Comparison of ENCODE assay signal across 2 cellular contexts in genomic region chr5:55600536-55601208, GRCh38.
TF ChIP-seq lines count a peak whose summit lies in the region.

No MANE protein-coding gene starts in this region.

TF ChIP-seq in IMR-90, 13 proteins besides CTCF, POLR2A, EP300 and RAD21:
- TF ChIP-seq RCOR1 (IDR thresholded peaks at IDR 0.05; ENCODE audit: insufficient replicate concordance, low read length), result no peak
- no peak for TF ChIP-seq USF2 (IDR thresholded peaks at IDR 0.05; ENCODE audit: low read depth, low read length)
- TF ChIP-seq CEBPB (IDR thresholded peaks at IDR 0.05; ENCODE audit: low read depth, low read length), result no peak
- no peak for TF ChIP-seq MAZ (IDR thresholded peaks at IDR 0.05; ENCODE audit: borderline replicate concordance, low read depth, low read length)
- no peak for TF ChIP-seq BHLHE40 (IDR thresholded peaks at IDR 0.05; ENCODE audit: low read depth, low read length)
- no peak for TF ChIP-seq MAFK (IDR thresholded peaks at IDR 0.05; ENCODE audit: low read depth, low read length)
- TF ChIP-seq NFE2L2 (IDR thresholded peaks at IDR 0.05; ENCODE audit: low read depth, low read length), result no peak
- TF ChIP-seq RFX5 (IDR thresholded peaks at IDR 0.05; ENCODE audit: low read depth, low read length), result no peak
- TF ChIP-seq CHD1 (IDR thresholded peaks at IDR 0.05; ENCODE audit: low read depth, low read length), result no peak
- no peak for TF ChIP-seq FOS (IDR thresholded peaks at IDR 0.05; ENCODE audit: low read depth, low read length)
TF ChIP-seq in IMR-90: peak in this region for 0.

TF ChIP-seq in GM12878, 131 proteins besides CTCF, POLR2A, EP300 and RAD21:
- TF ChIP-seq SPI1 (IDR thresholded peaks at IDR 0.05; ENCODE audit: borderline replicate concordance, insufficient read depth, low read depth, low read length) (peak; percentile 27; the same call in 1 of the 2 replicates), GATAD2B (conservative IDR thresholded peaks at IDR 0.05; ENCODE audit: low read depth) (no peak), ZNF217 (IDR thresholded peaks at IDR 0.05) (no peak), RELB (IDR thresholded peaks at IDR 0.05; ENCODE audit: low read depth) (no peak), PBX3 (IDR thresholded peaks at IDR 0.05; ENCODE audit: insufficient replicate concordance, low read depth, low read length) (no peak), CHD1 (IDR thresholded peaks at IDR 0.05; ENCODE audit: low read depth, low read length) (no peak), SIN3A (IDR thresholded peaks at IDR 0.05; ENCODE audit: low read depth, low read length) (no peak), ATF2 (IDR thresholded peaks at IDR 0.05; ENCODE audit: low read length) (no peak)
TF ChIP-seq in GM12878: peak in this region for 1.
